ENCODE assay signal across 1 cellular context in genomic region chr5:40801771-40802562, GRCh38.
TF ChIP-seq lines count a peak whose summit lies in the region.

No MANE protein-coding gene starts in this region.

TF ChIP-seq in K562, 482 proteins besides CTCF, POLR2A, EP300 and RAD21 (continued from another document):
- TF ChIP-seq MLX (CRISPR knock-in tag; conservative IDR thresholded peaks at IDR 0.05) (no peak), HBP1 (CRISPR knock-in tag; IDR thresholded peaks at IDR 0.05) (no peak), ZNF311 (CRISPR knock-in tag; IDR thresholded peaks at IDR 0.05) (no peak), HIVEP1 (CRISPR knock-in tag; IDR thresholded peaks at IDR 0.05) (no peak), ZBED1 (IDR thresholded peaks at IDR 0.05) (no peak; the same call in 1 of the 2 replicates)
TF ChIP-seq in K562: peak in this region for 152.
